In the genomic region with DNA sequence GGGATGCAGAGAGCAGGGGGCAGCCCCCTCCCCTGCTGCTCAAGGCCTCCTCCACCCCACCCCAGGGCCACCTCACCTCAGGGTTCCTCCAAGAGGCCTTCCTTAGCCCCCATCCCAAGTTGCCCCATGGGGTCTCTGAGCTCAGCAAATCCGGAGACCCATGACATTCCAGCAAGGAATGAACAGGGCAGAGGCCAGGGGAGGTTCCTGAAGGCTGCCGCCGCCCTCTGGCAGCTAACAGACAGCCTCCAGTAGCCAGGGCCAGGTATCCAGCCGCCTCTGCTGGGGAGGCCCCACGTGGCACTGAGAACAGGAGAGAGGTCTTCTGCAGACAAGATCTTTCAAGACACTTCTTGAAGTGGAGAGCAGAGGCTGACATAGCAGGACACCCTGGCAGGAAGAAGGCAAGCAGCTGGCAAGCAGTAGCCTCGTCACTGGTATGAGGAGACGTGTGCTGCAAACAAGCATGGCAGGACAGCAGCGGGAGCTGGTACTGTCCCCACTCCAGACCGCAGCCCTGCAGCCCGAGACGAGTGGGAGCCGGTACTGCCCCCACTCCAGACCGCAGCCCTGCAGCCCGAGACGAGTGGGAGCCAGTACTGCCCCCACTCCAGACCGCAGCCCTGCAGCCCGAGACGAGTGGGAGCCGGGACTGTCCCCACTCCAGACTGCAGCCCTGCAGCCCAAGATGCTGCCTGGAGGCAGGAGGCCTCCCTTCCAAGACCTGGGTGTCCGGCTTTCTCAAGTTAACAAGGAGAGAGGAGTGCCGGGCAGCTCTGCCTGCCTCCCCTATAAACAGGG, we compare ENCODE assay signal across 15 cellular contexts.
"Had no signal": no experiment of that assay in that cellular context is flagged by ENCODE, and none has a peak within 500 bp of the region (broad histone marks: within the 10 kb centered on the region; RNA-seq: fewer than 3 reads in every experiment).

No MANE protein-coding gene starts in this region.

- H3K4me3 Mint-ChIP-seq: activated CD4-positive, alpha-beta T cell treated with anti-CD3 and anti-CD28 coated beads, Interleukin-2, amount 10 ng/mL, durations not matched to agents 24 days and 14 days; central memory CD8-positive, alpha-beta T cell; naive thymus-derived CD4-positive, alpha-beta T cell; stimulated activated naive CD8-positive, alpha-beta T cell treated with anti-CD3 and anti-CD28 coated beads, Interleukin-15, amount 100 ng/mL, for 72 hours; T-helper 1 cell treated with Interleukin-12 subunit alpha and Interleukin-12 subunit beta and Interleukin-4 antibody, amounts not matched to agents 30 μg/mL and 1 μg/mL, for 36 hours had no signal

- ATAC-seq: gastrocnemius medialis; naive thymus-derived CD4-positive, alpha-beta T cell; stimulated activated naive CD8-positive, alpha-beta T cell treated with anti-CD3 and anti-CD28 coated beads, Interleukin-15, amount 100 ng/mL, for 72 hours had no signal

- H3K27me3 ChIP-seq: gastrocnemius medialis, ovary, testis had no signal

- H3K36me3 ChIP-seq: gastrocnemius medialis, ovary had no signal

- H3K27me3 Mint-ChIP-seq: activated CD4-positive, alpha-beta T cell treated with anti-CD3 and anti-CD28 coated beads, Interleukin-2, amount 10 ng/mL, durations not matched to agents 24 days and 14 days; naive thymus-derived CD4-positive, alpha-beta T cell had no signal

- H3K27ac Mint-ChIP-seq: activated CD4-positive, alpha-beta T cell treated with anti-CD3 and anti-CD28 coated beads, Interleukin-2, amount 10 ng/mL, durations not matched to agents 24 days and 14 days; naive thymus-derived CD4-positive, alpha-beta T cell; T-helper 1 cell treated with Interleukin-12 subunit alpha and Interleukin-12 subunit beta and Interleukin-4 antibody, amounts not matched to agents 30 μg/mL and 1 μg/mL, for 36 hours had no signal

- H3K36me3 Mint-ChIP-seq: naive thymus-derived CD4-positive, alpha-beta T cell had no signal

- DNase-seq: activated CD4-positive, alpha-beta T cell treated with anti-CD3 and anti-CD28 coated beads, Interleukin-2, amount 10 ng/mL, durations not matched to agents 24 days and 14 days; activated CD8-positive, alpha-beta memory T cell treated with anti-CD3 and anti-CD28 coated beads for 24 hours; activated naive CD4-positive, alpha-beta T cell treated with anti-CD3 and anti-CD28 coated beads, Interleukin-2, amount 50 U/mL, for 16 hours; cortex of kidney; effector memory CD4-positive, alpha-beta T cell; gastrocnemius medialis; naive thymus-derived CD4-positive, alpha-beta T cell; ovary; stimulated activated CD4-positive, alpha-beta T cell treated with anti-CD3 and anti-CD28 coated beads, Interleukin-4, amount 100 ng/mL, for 4 hours; stimulated activated naive CD8-positive, alpha-beta T cell treated with anti-CD3 and anti-CD28 coated beads, Interleukin-15, amount 100 ng/mL, for 72 hours; testis had no signal

- H3K27ac ChIP-seq: epithelial cell of prostate, gastrocnemius medialis, ovary, testis had no signal

- H3K9me3 ChIP-seq: gastrocnemius medialis, ovary, testis had no signal

- H3K9me3 Mint-ChIP-seq: activated CD4-positive, alpha-beta T cell treated with anti-CD3 and anti-CD28 coated beads, Interleukin-2, amount 10 ng/mL, durations not matched to agents 24 days and 14 days; central memory CD8-positive, alpha-beta T cell; naive thymus-derived CD4-positive, alpha-beta T cell; stimulated activated naive CD8-positive, alpha-beta T cell treated with anti-CD3 and anti-CD28 coated beads, Interleukin-15, amount 100 ng/mL, for 72 hours; T-helper 1 cell treated with Interleukin-12 subunit alpha and Interleukin-12 subunit beta and Interleukin-4 antibody, amounts not matched to agents 30 μg/mL and 1 μg/mL, for 36 hours had no signal

- H3K4me1 ChIP-seq: gastrocnemius medialis had no signal

- H3K4me1 Mint-ChIP-seq: activated CD4-positive, alpha-beta T cell treated with anti-CD3 and anti-CD28 coated beads, Interleukin-2, amount 10 ng/mL, durations not matched to agents 24 days and 14 days; central memory CD8-positive, alpha-beta T cell; naive thymus-derived CD4-positive, alpha-beta T cell; stimulated activated naive CD8-positive, alpha-beta T cell treated with anti-CD3 and anti-CD28 coated beads, Interleukin-15, amount 100 ng/mL, for 72 hours had no signal

- H3K4me3 ChIP-seq: gastrocnemius medialis, lung, ovary, testis had no signal
